In the genomic region with DNA sequence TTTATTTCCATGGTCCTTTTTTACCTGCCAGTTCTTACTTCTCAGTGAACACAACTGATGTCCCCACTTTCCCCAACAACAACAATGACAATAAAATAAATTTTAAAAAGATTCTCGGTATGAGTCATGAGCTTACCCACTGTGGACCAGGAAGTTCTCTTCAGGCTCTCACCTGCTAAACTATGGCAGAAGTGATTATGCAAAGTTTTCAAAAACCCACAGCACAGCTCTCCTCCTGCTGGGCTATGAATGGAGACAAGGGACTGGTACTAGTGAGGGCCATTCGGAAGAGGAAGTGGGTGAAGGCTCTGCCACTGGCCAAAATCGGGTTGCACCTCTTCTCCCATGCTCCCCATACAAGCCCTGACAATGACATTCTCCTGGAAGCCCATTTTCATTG, we compare ENCODE assay signal across 9 cellular contexts.
A peak's percentile ranks its signal among the peaks of the same experiment; 100 is the strongest.
DNase-seq lines count a peak whose midpoint lies in the region; ATAC-seq lines count a peak whose summit lies in the region.
"Had no signal": no experiment of that assay in that cellular context is flagged by ENCODE, and none has a peak within 500 bp of the region (broad histone marks: within the 10 kb centered on the region; RNA-seq: fewer than 3 reads in every experiment).

No MANE protein-coding gene starts in this region.

- intact Hi-C loops in Right ventricle myocardium superior (cut with DNase I): no loop called here

- H3K4me3 Mint-ChIP-seq in stimulated activated naive B cell treated with anti-CD40 and anti-IgM and Interleukin-4, amounts not matched to agents 10 μg/mL and 1 μg/mL and 100 μg/mL, for 72 hours: no peak overlapping the region

- H3K9me3 Mint-ChIP-seq in stimulated activated naive B cell treated with anti-CD40 and anti-IgM and Interleukin-4, amounts not matched to agents 10 μg/mL and 1 μg/mL and 100 μg/mL, for 72 hours: peaks cover 2 to 4% of the 10 kb centered on the region in 2 donors

- peaks cover 5 to 6% of the 10 kb centered on the region in 2 donors for H3K27me3 Mint-ChIP-seq in stimulated activated naive B cell treated with anti-CD40 and anti-IgM and Interleukin-4, amounts not matched to agents 10 μg/mL and 1 μg/mL and 100 μg/mL, for 72 hours

- no peaks in the 10 kb centered on the region for H3K36me3 Mint-ChIP-seq in stimulated activated naive B cell treated with anti-CD40 and anti-IgM and Interleukin-4, amounts not matched to agents 10 μg/mL and 1 μg/mL and 100 μg/mL, for 72 hours

- H3K27ac Mint-ChIP-seq in stimulated activated naive B cell treated with anti-CD40 and anti-IgM and Interleukin-4, amounts not matched to agents 10 μg/mL and 1 μg/mL and 100 μg/mL, for 72 hours: no peak overlapping the region

- peak; percentile 11 to 46 for DNase-seq in NCI-H526 (lab: John Stamatoyannopoulos, UW)
- DNase-seq in NCI-H526 treated with DMSO at 0.1 percent for 48 hours (lab: John Stamatoyannopoulos, UW): no peak
- peak; percentile 18 for DNase-seq in stimulated activated naive B cell treated with anti-CD40 and anti-IgM and Interleukin-4, amounts not matched to agents 10 μg/mL and 1 μg/mL and 100 μg/mL, for 72 hours
- no peak for DNase-seq in NCI-H345 treated with DMSO at 0.1 percent for 48 hours (lab: John Stamatoyannopoulos, UW; ENCODE audit: unreplicated experiment)
- DNase-seq in Right ventricle myocardium superior: no peak
- DNase-seq in 8988T: no peak

- ATAC-seq in HG02588 (IDR thresholded peaks at IDR 0.05; ENCODE audit: unreplicated experiment): peak; percentile 98
- ATAC-seq in HG03439 (IDR thresholded peaks at IDR 0.05; ENCODE audit: unreplicated experiment): peak; percentile 95
- peak; percentile 95 to 98 for ATAC-seq in stimulated activated naive B cell treated with anti-CD40 and anti-IgM and Interleukin-4, amounts not matched to agents 10 μg/mL and 1 μg/mL and 100 μg/mL, for 72 hours (replicated peaks)
- ATAC-seq in Right ventricle myocardium superior (ENCODE audit: poor library complexity): no peak
- ATAC-seq: A549 had no signal

- H3K4me1 Mint-ChIP-seq in stimulated activated naive B cell treated with anti-CD40 and anti-IgM and Interleukin-4, amounts not matched to agents 10 μg/mL and 1 μg/mL and 100 μg/mL, for 72 hours: peaks cover 6 to 22% of the 10 kb centered on the region in 2 donors

Comparison
In these comparisons a context has a peak if more than half of its experiments do, and no peak if none do; other contexts are left out.
1. DNase-seq: peak in NCI-H526 (2 of 2) and stimulated activated naive B cell treated with anti-CD40 and anti-IgM and Interleukin-4, amounts not matched to agents 10 μg/mL and 1 μg/mL and 100 μg/mL, for 72 hours (single experiment); none in NCI-H526 treated with DMSO at 0.1 percent for 48 hours (single experiment), NCI-H345 treated with DMSO at 0.1 percent for 48 hours (single experiment), Right ventricle myocardium superior (single experiment) and 8988T (single experiment).